Comparison of ENCODE assay signal across 18 cellular contexts in genomic region chr1:87148670-87149069, GRCh38.
DNase-seq lines count a peak whose midpoint lies in the region; ATAC-seq and TF ChIP-seq lines count a peak whose summit lies in the region.
"Had no signal": no experiment of that assay in that cellular context is flagged by ENCODE, and none has a peak within 500 bp of the region (broad histone marks: within the 10 kb centered on the region; RNA-seq: fewer than 3 reads in every experiment).

No MANE protein-coding gene starts in this region.

- no peak overlapping the region for H3K9ac ChIP-seq in OCI-LY1 (ENCODE audit: low read length)

- DNase-seq in left ventricle myocardium inferior (no peak), Right ventricle myocardium superior (no peak), upper lobe of right lung (no peak), GM13977 (ENCODE audit: low spot score) (no peak)
- no peak for DNase-seq in stimulated activated naive CD4-positive, alpha-beta T cell (lab: John Stamatoyannopoulos, UW)
- DNase-seq: activated CD4-positive, alpha-beta T cell treated with anti-CD3 and anti-CD28 coated beads, Interleukin-2, amount 50 U/mL, for 1 hour; activated naive CD8-positive, alpha-beta T cell treated with anti-CD3 and anti-CD28 coated beads, Interleukin-2, amount 10 ng/mL, durations not matched to agents 7 days and 5 days; brain microvascular endothelial cell; NCI-H1092; NCI-H2029; NK-92 treated with Interleukin-12 subunit alpha and Interleukin-12 subunit beta, amount 100 ng/mL, for 24 hours; retina; T-cell had no signal

- H2AFZ ChIP-seq in OCI-LY1 (ENCODE audit: low read length), result no peak overlapping the region

- intact Hi-C loops in left ventricle myocardium inferior (cut with micrococcal nuclease), result no loop called here
- intact Hi-C loops in Right ventricle myocardium superior (cut with DNase I), result loop anchor here (10.0 kb wide), 1 partner anchor 136 kb away; no protein-coding TSS in a partner anchor
- intact Hi-C loops in upper lobe of right lung (cut with DNase I), result no loop called here

- no peak for TF ChIP-seq POLR2A in gastroesophageal sphincter (IDR thresholded peaks at IDR 0.05)

- WGBS in gastroesophageal sphincter (ENCODE audit: low coverage in 1 of 2), 2 donors, result 97 to 100% methylated on average over 1 to 4 of the region's 4 CpGs

- peak overlapping the region; percentile 9; the same call in 1 of the 2 replicates for H3K4me2 ChIP-seq in OCI-LY1 (ENCODE audit: low read length)

- H3K9me2 ChIP-seq in OCI-LY1 (ENCODE audit: low read depth, low read length), result no peaks in the 10 kb centered on the region

- no peaks in the 10 kb centered on the region for H3K79me2 ChIP-seq in OCI-LY1 (ENCODE audit: insufficient read depth, low read length)

- H3K27me3 ChIP-seq in left ventricle myocardium inferior (ENCODE audit: low read depth) (no peaks in the 10 kb centered on the region), OCI-LY1 (ENCODE audit: insufficient read depth, low read length) (no peaks in the 10 kb centered on the region), gastroesophageal sphincter (no peaks in the 10 kb centered on the region), upper lobe of right lung (no peaks in the 10 kb centered on the region)
- H3K27me3 ChIP-seq: brain microvascular endothelial cell had no signal

- H3K27ac ChIP-seq in left ventricle myocardium inferior (replicated peaks), result peak overlapping the region; percentile 61
- H3K27ac ChIP-seq in OCI-LY1 (ENCODE audit: low read depth, low read length, poor library complexity, severe bottlenecking), result peak overlapping the region; percentile 87
- H3K27ac ChIP-seq in gastroesophageal sphincter, result peak overlapping the region in 3 of 4 donors; percentile 54 to 76 (median 61)
- H3K27ac ChIP-seq in upper lobe of right lung, result no peak overlapping the region
- H3K27ac ChIP-seq: brain microvascular endothelial cell, VCaP had no signal

- H3K4me3 ChIP-seq in left ventricle myocardium inferior, result no peak overlapping the region
- H3K4me3 ChIP-seq in OCI-LY1 (ENCODE audit: low read depth, low read length, poor library complexity, severe bottlenecking), result no peak overlapping the region
- H3K4me3 ChIP-seq in gastroesophageal sphincter, result no peak overlapping the region
- no peak overlapping the region for H3K4me3 ChIP-seq in upper lobe of right lung

- no peaks in the 10 kb centered on the region for H3F3A ChIP-seq in OCI-LY1 (ENCODE audit: insufficient read depth, low read length)

- ATAC-seq in Right ventricle myocardium superior (ENCODE audit: poor library complexity) (no peak), gastroesophageal sphincter (no peak), upper lobe of right lung (peak; percentile 27), HG03460 (IDR thresholded peaks at IDR 0.05; ENCODE audit: unreplicated experiment) (no peak)
- ATAC-seq: activated T-helper 17 cell treated with anti-CD3 and anti-CD28 coated beads, Interleukin-2, amount 50 U/mL, for 72 hours; T-cell had no signal

- in situ Hi-C loops in GM13977 (cut with MboI; ENCODE audit: low pct_unique_long_range_greater_than_20kb, low sequenced_read_pairs, unreplicated experiment), result loop anchor here (25.0 kb wide), 1 partner anchor 789 kb away; no protein-coding TSS in a partner anchor

- peaks cover 6% of the 10 kb centered on the region for H3K9me3 ChIP-seq in left ventricle myocardium inferior (replicated peaks)
- no peaks in the 10 kb centered on the region for H3K9me3 ChIP-seq in OCI-LY1 (ENCODE audit: low read length)
- no peaks in the 10 kb centered on the region for H3K9me3 ChIP-seq in gastroesophageal sphincter
- H3K9me3 ChIP-seq in upper lobe of right lung, result no peaks in the 10 kb centered on the region

- peaks cover 37% of the 10 kb centered on the region for H3K4me1 ChIP-seq in left ventricle myocardium inferior
- peaks cover 50% of the 10 kb centered on the region for H3K4me1 ChIP-seq in OCI-LY1 (ENCODE audit: insufficient read depth, low read length, severe bottlenecking)
- H3K4me1 ChIP-seq in gastroesophageal sphincter, result peaks cover 0 to 59% (median 13%) of the 10 kb centered on the region in 3 donors
- peaks cover 27% of the 10 kb centered on the region for H3K4me1 ChIP-seq in upper lobe of right lung

- TF ChIP-seq CTCF in left ventricle myocardium inferior (IDR thresholded peaks at IDR 0.05; ENCODE audit: borderline replicate concordance) (no peak), OCI-LY1 (IDR thresholded peaks at IDR 0.05; ENCODE audit: low read length) (no peak), gastroesophageal sphincter (IDR thresholded peaks at IDR 0.05) (no peak), upper lobe of right lung (IDR thresholded peaks at IDR 0.05) (no peak), GM13977 (IDR thresholded peaks at IDR 0.05; ENCODE audit: extremely low read depth, insufficient read depth, missing control alignments) (no peak)

- no peak for TF ChIP-seq EP300 in gastroesophageal sphincter (IDR thresholded peaks at IDR 0.05)

- H4K20me1 ChIP-seq in OCI-LY1 (ENCODE audit: insufficient read depth, low read length), result no peaks in the 10 kb centered on the region

- H3K36me3 ChIP-seq in left ventricle myocardium inferior, result no peaks in the 10 kb centered on the region
- no peaks in the 10 kb centered on the region for H3K36me3 ChIP-seq in OCI-LY1 (ENCODE audit: insufficient read depth, low read length)
- no peaks in the 10 kb centered on the region for H3K36me3 ChIP-seq in gastroesophageal sphincter
- H3K36me3 ChIP-seq in upper lobe of right lung, result no peaks in the 10 kb centered on the region
- H3K36me3 ChIP-seq: brain microvascular endothelial cell had no signal
